In genomic region chr6:30450548-30450907, GRCh38 we compare ENCODE assay signal across 12 cellular contexts. TPM values are rescaled to one million over a fixed set of nuclear protein-coding genes. Genes with fewer than 3 reads are reported as not detected.
A peak's percentile ranks its signal among the peaks of the same experiment; 100 is the strongest.
DNase-seq lines count a peak whose midpoint lies in the region; TF ChIP-seq lines count a peak whose summit lies in the region.
"Had no signal": no experiment of that assay in that cellular context is flagged by ENCODE, and none has a peak within 500 bp of the region (broad histone marks: within the 10 kb centered on the region; RNA-seq: fewer than 3 reads in every experiment).

No MANE protein-coding gene starts in this region.

- no peaks in the 10 kb centered on the region for H3K79me2 ChIP-seq in PC-9 (ENCODE audit: low read depth)

- no peaks in the 10 kb centered on the region for H3K36me3 Mint-ChIP-seq in CD4-positive, alpha-beta memory T cell
- H3K36me3 Mint-ChIP-seq in HFFc6 (ENCODE audit: low read depth) (peaks cover 4% of the 10 kb centered on the region; the same call in 1 of the 2 replicates), nephron progenitor cell (ENCODE audit: low read depth) (no peaks in the 10 kb centered on the region)
- H3K36me3 Mint-ChIP-seq in activated naive CD8-positive, alpha-beta T cell treated with anti-CD3 and anti-CD28 coated beads for 36 hours: no peaks in the 10 kb centered on the region

- H3K9me3 Mint-ChIP-seq in CD4-positive, alpha-beta memory T cell: peaks cover 0 to 2% (median 0%) of the 10 kb centered on the region in 8 donors
- H3K9me3 Mint-ChIP-seq in HFFc6 (peaks cover 3% of the 10 kb centered on the region; the same call in 1 of the 2 replicates), nephron progenitor cell (no peaks in the 10 kb centered on the region)
- H3K9me3 Mint-ChIP-seq in activated naive CD8-positive, alpha-beta T cell treated with anti-CD3 and anti-CD28 coated beads for 36 hours: no peaks in the 10 kb centered on the region

- BruUV-seq in PC-9 (replicated peaks; lab: Mats Ljungman, UMichigan): no TSS peak

- no peaks in the 10 kb centered on the region for H3K9me2 ChIP-seq in PC-9 (ENCODE audit: insufficient read depth)

- intact Hi-C loops in CD4-positive, alpha-beta memory T cell (cut with micrococcal nuclease): loop anchor here (10.0 kb wide), 2 partner anchors 284 to 634 kb away; no protein-coding TSS in a partner anchor
- intact Hi-C loops in PC-9 (cut with micrococcal nuclease; ENCODE audit: unreplicated experiment): loop anchor here (5.0 to 10.0 kb wide), 3 partner anchors 96 to 934 kb away; no protein-coding TSS in a partner anchor

- no peaks in the 10 kb centered on the region for H3F3A ChIP-seq in PC-9 (ENCODE audit: insufficient read depth, low read depth)

- H3K4me3 Mint-ChIP-seq in CD4-positive, alpha-beta memory T cell: peak overlapping the region; percentile 52 to 89 (median 67)
- H3K4me3 Mint-ChIP-seq in HFFc6: peak overlapping the region; percentile 44
- H3K4me3 Mint-ChIP-seq in activated naive CD8-positive, alpha-beta T cell treated with anti-CD3 and anti-CD28 coated beads for 36 hours: peak overlapping the region; percentile 35
- no peak overlapping the region for H3K4me3 Mint-ChIP-seq in nephron progenitor cell

- H3K4me3 ChIP-seq in CD4-positive, alpha-beta memory T cell (ENCODE audit: low read length in 2 of 2): peak overlapping the region in 1 of 2 donors; percentile 45
- no peak overlapping the region for H3K4me3 ChIP-seq in PC-9
- H3K4me3 ChIP-seq in SJCRH30: no peak overlapping the region

- peaks cover 81% of the 10 kb centered on the region for H3K27me3 ChIP-seq in CD4-positive, alpha-beta memory T cell (ENCODE audit: insufficient read depth, low read length)
- H3K27me3 ChIP-seq in PC-9 (ENCODE audit: insufficient read depth, low read depth) (peaks cover 88% of the 10 kb centered on the region), SJCRH30 (peaks cover 15% of the 10 kb centered on the region; the same call in 1 of the 2 replicates)

- CTCF ChIA-PET in CD4-positive, alpha-beta memory T cell (lab: Charles Lee; ENCODE audit: partially characterized antibody): interaction anchor here (0.7 to 4.3 kb wide), 15 partner anchors 8 to 280 kb away, joined by 3 to 42 read pairs (median 5); no protein-coding TSS in a partner anchor
- CTCF ChIA-PET in PC-9 (lab: Charles Lee): interaction anchor here (1.1 kb wide), 1 partner anchor 801 kb away, joined by 3 read pairs; no protein-coding TSS in a partner anchor

- peaks cover 59 to 70% of the 10 kb centered on the region in 2 donors for H3K27me3 Mint-ChIP-seq in CD4-positive, alpha-beta memory T cell
- H3K27me3 Mint-ChIP-seq in HFFc6 (ENCODE audit: insufficient read depth): peaks cover 71% of the 10 kb centered on the region
- H3K27me3 Mint-ChIP-seq in activated naive CD8-positive, alpha-beta T cell treated with anti-CD3 and anti-CD28 coated beads for 36 hours: peaks cover 95% of the 10 kb centered on the region
- H3K27me3 Mint-ChIP-seq in nephron progenitor cell (ENCODE audit: low read depth, poor library complexity): peaks cover 71% of the 10 kb centered on the region

- H3K4me2 ChIP-seq in PC-9: no peak overlapping the region

- peaks cover 47% of the 10 kb centered on the region for H3K4me1 ChIP-seq in CD4-positive, alpha-beta memory T cell (ENCODE audit: insufficient read depth, low read length)
- no peaks in the 10 kb centered on the region for H3K4me1 ChIP-seq in PC-9 (replicated peaks; ENCODE audit: insufficient read depth)
- H3K4me1 ChIP-seq in SJCRH30: no peaks in the 10 kb centered on the region
- H3K4me1 ChIP-seq: foreskin keratinocyte had no signal

- no peaks in the 10 kb centered on the region for H3K9me3 ChIP-seq in CD4-positive, alpha-beta memory T cell (ENCODE audit: control insufficient read depth in 1 of 2, low read length in 2 of 2)
- H3K9me3 ChIP-seq in PC-9 (ENCODE audit: insufficient read depth, low read depth) (no peaks in the 10 kb centered on the region), SJCRH30 (replicated peaks) (no peaks in the 10 kb centered on the region)
- H3K9me3 ChIP-seq: transverse colon had no signal

- peak overlapping the region in 6 of 7 donors; percentile 4 to 55 (median 16) for H3K27ac Mint-ChIP-seq in CD4-positive, alpha-beta memory T cell
- H3K27ac Mint-ChIP-seq in HFFc6: no peak overlapping the region
- H3K27ac Mint-ChIP-seq in activated naive CD8-positive, alpha-beta T cell treated with anti-CD3 and anti-CD28 coated beads for 36 hours: no peak overlapping the region
- peak overlapping the region; percentile 32 for H3K27ac Mint-ChIP-seq in nephron progenitor cell

- no peaks in the 10 kb centered on the region for H4K20me1 ChIP-seq in PC-9 (ENCODE audit: insufficient read depth)

- POLR2A ChIA-PET in CD4-positive, alpha-beta memory T cell (lab: Charles Lee; ENCODE audit: partially characterized antibody): interaction anchor here (0.7 to 4.3 kb wide), 16 partner anchors 13 to 434 kb away, joined by 3 to 42 read pairs (median 4); partner anchors contain the start of genes DDR1, GNL1 and PRR3
- POLR2A ChIA-PET in PC-9 (lab: Charles Lee; ENCODE audit: unreplicated experiment): no interaction called here

- no peak for DNase-seq in CD4-positive, alpha-beta memory T cell
- no peak for DNase-seq in HFFc6
- DNase-seq in activated naive CD8-positive, alpha-beta T cell treated with anti-CD3 and anti-CD28 coated beads for 36 hours: no peak
- DNase-seq in nephron progenitor cell: no peak
- DNase-seq in PC-9: no peak
- no peak for DNase-seq in SJCRH30
- no peak for DNase-seq in NCI-H1417 (lab: John Stamatoyannopoulos, UW)
- no peak for DNase-seq in stimulated activated CD8-positive, alpha-beta memory T cell treated with anti-CD3 and anti-CD28 coated beads, Interleukin-4, amount 100 ng/mL, for 48 hours
- DNase-seq: DMS 273 treated with DMSO at 0.1 percent for 48 hours, NCI-H1436 treated with DMSO at 0.1 percent for 48 hours had no signal

- H2AFZ ChIP-seq in PC-9: no peak overlapping the region

- H3K27ac ChIP-seq in CD4-positive, alpha-beta memory T cell (ENCODE audit: low read depth, low read length): no peak overlapping the region
- H3K27ac ChIP-seq in PC-9: no peak overlapping the region
- H3K27ac ChIP-seq in SJCRH30: no peak overlapping the region
- H3K27ac ChIP-seq: foreskin keratinocyte, transverse colon had no signal

- H3K36me3 ChIP-seq in CD4-positive, alpha-beta memory T cell (ENCODE audit: insufficient read depth, low read length): no peaks in the 10 kb centered on the region
- H3K36me3 ChIP-seq in PC-9 (ENCODE audit: low read depth) (no peaks in the 10 kb centered on the region), SJCRH30 (no peaks in the 10 kb centered on the region)
- H3K36me3 ChIP-seq: transverse colon had no signal

- peaks cover 31 to 54% (median 44%) of the 10 kb centered on the region in 4 donors for H3K4me1 Mint-ChIP-seq in CD4-positive, alpha-beta memory T cell
- H3K4me1 Mint-ChIP-seq in HFFc6 (ENCODE audit: low read depth) (peaks cover 8% of the 10 kb centered on the region), nephron progenitor cell (no peaks in the 10 kb centered on the region)
- H3K4me1 Mint-ChIP-seq in activated naive CD8-positive, alpha-beta T cell treated with anti-CD3 and anti-CD28 coated beads for 36 hours: peaks cover 36% of the 10 kb centered on the region

- no peak for TF ChIP-seq CTCF in HFFc6 (IDR thresholded peaks at IDR 0.05)
- no peak for TF ChIP-seq CTCF in nephron progenitor cell (IDR thresholded peaks at IDR 0.05)
- TF ChIP-seq CTCF in PC-9 (conservative IDR thresholded peaks at IDR 0.05): no peak

RNA-seq across cellular contexts. Expression of gene HLA-E, which starts 38.8 kb away (rescaled TPM):
- total RNA-seq in CD4-positive, alpha-beta memory T cell: 1,000 to 10,000 TPM; 1,097 to 1,122 TPM
- polyA plus RNA-seq in CD4-positive, alpha-beta memory T cell: 1,000 to 10,000 TPM; 2,441 to 3,541 TPM
- 100 to 1,000 TPM; 122 to 131 (median 126) TPM for total RNA-seq in HFFc6 (2021; fragmentation: NEBNext Ultra II Directional; extraction: Animal tissue kit (Norgen Biotek cat#: 25700))
- total RNA-seq in activated naive CD8-positive, alpha-beta T cell treated with anti-CD3 and anti-CD28 coated beads for 36 hours: 100 to 1,000 TPM; 481 to 482 TPM
- 125 and 160 TPM in 2 replicates for total RNA-seq in PC-9 (2021)
- total RNA-seq in SJCRH30 (2014; rRNA removed; shearing (Covaris generic)): 24.6 and 26.0 TPM in 2 replicates

Comparison
In these comparisons a context has a peak if more than half of its experiments do, and no peak if none do; other contexts are left out.
1. H3K27ac Mint-ChIP-seq: peak in CD4-positive, alpha-beta memory T cell (6 of 7) and nephron progenitor cell (single experiment); none in HFFc6 (single experiment) and activated naive CD8-positive, alpha-beta T cell treated with anti-CD3 and anti-CD28 coated beads for 36 hours (single experiment).